In genomic region chr19:35704218-35704617, GRCh38 we compare ENCODE assay signal across 12 cellular contexts. TPM values are rescaled to one million over a fixed set of nuclear protein-coding genes. Genes with fewer than 3 reads are reported as not detected.
DNase-seq lines count a peak whose midpoint lies in the region; ATAC-seq and TF ChIP-seq lines count a peak whose summit lies in the region.
"Had no signal": no experiment of that assay in that cellular context is flagged by ENCODE, and none has a peak within 500 bp of the region (broad histone marks: within the 10 kb centered on the region; RNA-seq: fewer than 3 reads in every experiment).

Gene ZBTB32, plus strand, starts transcription at chr19:35704558. Its CDS starts 10,069 bp downstream, at chr19:35714627.

- TF ChIP-seq CTCF in right atrium auricular region (IDR thresholded peaks at IDR 0.05) (no peak), SK-N-SH (IDR thresholded peaks at IDR 0.05) (no peak), epithelial cell of esophagus (IDR thresholded peaks at IDR 0.05; ENCODE audit: insufficient read depth, low read depth, low read length, missing control alignments) (no peak)

- TF ChIP-seq EP300 in SK-N-SH (IDR thresholded peaks at IDR 0.05; ENCODE audit: borderline replicate concordance in 1 of 2, low read depth in 1 of 2, low read length in 1 of 2) = no peak

- intact Hi-C loops in right cardiac atrium (cut with DNase I) = no loop called here

- POLR2A ChIA-PET in SK-N-SH (lab: Yijun Ruan, JAX) = no interaction called here

- ATAC-seq in right cardiac atrium (peak; percentile 9 to 24), HG02970 (IDR thresholded peaks at IDR 0.05; ENCODE audit: low FRiP score, unreplicated experiment) (no peak)

- CTCF ChIA-PET in SK-N-SH (lab: Yijun Ruan, JAX) = interaction anchor here (1.6 to 4.1 kb wide), 3 partner anchors 11 to 155 kb away, joined by 5 to 33 read pairs (median 8); no protein-coding TSS in a partner anchor

- H3K27me3 ChIP-seq in right cardiac atrium (ENCODE audit: control insufficient read depth, insufficient read depth) (no peaks in the 10 kb centered on the region), right atrium auricular region (no peaks in the 10 kb centered on the region), SK-N-SH (ENCODE audit: insufficient read depth) (no peaks in the 10 kb centered on the region)

- WGBS in right cardiac atrium = 22% methylated on average over 24 of the region's 24 CpGs
- WGBS in SK-N-SH (ENCODE audit: low lambda C conversion rate) = 80% methylated on average over 18 of the region's 24 CpGs

- H3K79me2 ChIP-seq in SK-N-SH (ENCODE audit: insufficient read depth) = no peaks in the 10 kb centered on the region

- no peaks in the 10 kb centered on the region for H3K9me2 ChIP-seq in SK-N-SH

- H3K4me3 ChIP-seq in right cardiac atrium (ENCODE audit: low read length) (no peak within 1 kb of the TSS), right atrium auricular region (no peak within 1 kb of the TSS), SK-N-SH (ENCODE audit: low read depth in 2 of 2, low read length in 1 of 2) (no peak within 1 kb of the TSS), epithelial cell of esophagus (ENCODE audit: low read length) (no peak within 1 kb of the TSS)

- H3F3A ChIP-seq in SK-N-SH (replicated peaks; ENCODE audit: insufficient read depth) = no peaks in the 10 kb centered on the region

- DNase-seq in right cardiac atrium (peak in 2 of 3 donors; percentile 38 to 61), right atrium auricular region (ENCODE audit: low spot score) (no peak), SK-N-SH (peak; percentile 43), epithelial cell of esophagus (ENCODE audit: low read depth) (peak; percentile 70), stromal cell of bone marrow (ENCODE audit: low read depth) (peak; percentile 27), NCI-H2171 (lab: John Stamatoyannopoulos, UW) (no peak), NCI-H2081 (lab: John Stamatoyannopoulos, UW) (no peak)
- DNase-seq: Calu3, heart right ventricle, NCI-H82 had no signal

- no peaks in the 10 kb centered on the region for H3K4me1 ChIP-seq in right cardiac atrium (ENCODE audit: control insufficient read depth, insufficient read depth, low read length)
- H3K4me1 ChIP-seq in right atrium auricular region = peaks cover 0 to 6% of the 10 kb centered on the region in 2 donors
- H3K4me1 ChIP-seq in SK-N-SH (ENCODE audit: control insufficient read depth in 1 of 2, insufficient read depth in 2 of 2, low read depth in 1 of 2, low read length in 1 of 2) = no peaks in the 10 kb centered on the region; a peak in 1 of 4 replicates

- no peak within 1 kb of the TSS for H3K27ac ChIP-seq in right cardiac atrium (ENCODE audit: low read length)
- no peak within 1 kb of the TSS for H3K27ac ChIP-seq in right atrium auricular region
- no peak within 1 kb of the TSS for H3K27ac ChIP-seq in SK-N-SH (ENCODE audit: low read depth in 2 of 2, low read length in 1 of 2)

- no peaks in the 10 kb centered on the region for H3K9me3 ChIP-seq in right cardiac atrium (ENCODE audit: control insufficient read depth, low read length)
- no peaks in the 10 kb centered on the region for H3K9me3 ChIP-seq in right atrium auricular region
- H3K9me3 ChIP-seq in SK-N-SH = no peaks in the 10 kb centered on the region
- H3K9me3 ChIP-seq: heart right ventricle had no signal

- no peak for TF ChIP-seq RAD21 in SK-N-SH (IDR thresholded peaks at IDR 0.05; ENCODE audit: low read length)

- no peaks in the 10 kb centered on the region for H3K36me3 ChIP-seq in right atrium auricular region
- no peaks in the 10 kb centered on the region for H3K36me3 ChIP-seq in SK-N-SH (replicated peaks in 1 of 2; ENCODE audit: control insufficient read depth in 1 of 2, insufficient read depth in 2 of 2, low read length in 1 of 2)
- H3K36me3 ChIP-seq: heart right ventricle had no signal

- H3K9ac ChIP-seq in SK-N-SH = no peak within 1 kb of the TSS

- H2AFZ ChIP-seq in SK-N-SH (ENCODE audit: low read depth) = no peak within 1 kb of the TSS

- H3K4me2 ChIP-seq in SK-N-SH = no peak within 1 kb of the TSS

- no peaks in the 10 kb centered on the region for H4K20me1 ChIP-seq in SK-N-SH (ENCODE audit: insufficient read depth)

TF ChIP-seq in SK-N-SH, 30 proteins besides CTCF, POLR2A, EP300 and RAD21:
- TF ChIP-seq RFX5 (IDR thresholded peaks at IDR 0.05; ENCODE audit: low read length) = no peak
- peak; percentile 95 for TF ChIP-seq REST (IDR thresholded peaks at IDR 0.05; ENCODE audit: low read depth, low read length)

RNA-seq across cellular contexts. Expression of gene ZBTB32, which starts in this region (rescaled TPM):
- total RNA-seq in right cardiac atrium = not detected
- polyA plus RNA-seq in right cardiac atrium = not detected
- not detected for total RNA-seq in right atrium auricular region
- polyA plus RNA-seq in SK-N-SH (2012; rRNA removed) = not detected in 2 replicates
- polyA plus RNA-seq in SK-N-SH (2012; cell fraction: cytosol; rRNA removed) = not detected in 2 replicates
- polyA plus RNA-seq in SK-N-SH (2012; cell fraction: nucleus; rRNA removed) = not detected in 2 replicates
- total RNA-seq: Calu3, osteocyte had no signal

Comparison
In these comparisons a context has a peak if more than half of its experiments do, and no peak if none do; other contexts are left out.
1. Peak in DNase-seq and ATAC-seq in right cardiac atrium; RNA of the gene not detected or under 1 TPM.
2. Peak in DNase-seq in SK-N-SH; RNA of the gene not detected or under 1 TPM.
3. DNase-seq: peak in epithelial cell of esophagus (single experiment) and stromal cell of bone marrow (single experiment); none in right atrium auricular region (single experiment), NCI-H2171 (single experiment) and NCI-H2081 (0 of 2).